ENCODE assay signal across 36 cellular contexts in genomic region chr2:46735730-46736493, GRCh38.
"Had no signal": no experiment of that assay in that cellular context is flagged by ENCODE, and none has a peak within 500 bp of the region (broad histone marks: within the 10 kb centered on the region; RNA-seq: fewer than 3 reads in every experiment).

No MANE protein-coding gene starts in this region.

- H3K27me3 Mint-ChIP-seq: activated CD4-positive, alpha-beta memory T cell treated with anti-CD3 and anti-CD28 coated beads for 36 hours; activated CD4-positive, alpha-beta T cell treated with anti-CD3 and anti-CD28 coated beads for 36 hours; activated CD4-positive, alpha-beta T cell treated with anti-CD3 and anti-CD28 coated beads, Interleukin-2, amount 10 ng/mL, durations not matched to agents 24 days and 14 days; activated CD8-positive, alpha-beta memory T cell treated with anti-CD3 and anti-CD28 coated beads, Interleukin-2, amount 10 ng/mL, durations not matched to agents 7 days and 5 days; activated naive CD4-positive, alpha-beta T cell treated with anti-CD3 and anti-CD28 coated beads, Interleukin-2, amount 50 U/mL, for 24 hours; activated naive CD8-positive, alpha-beta T cell treated with anti-CD3 and anti-CD28 coated beads for 36 hours; activated naive CD8-positive, alpha-beta T cell treated with anti-CD3 and anti-CD28 coated beads, Interleukin-2, amount 50 U/mL, for 24 hours; effector memory CD8-positive, alpha-beta T cell had no signal

- ATAC-seq: activated CD4-positive, alpha-beta T cell treated with anti-CD3 and anti-CD28 coated beads for 36 hours; activated CD8-positive, alpha-beta memory T cell treated with anti-CD3 and anti-CD28 coated beads, Interleukin-2, amount 10 ng/mL, durations not matched to agents 7 days and 5 days; activated CD8-positive, alpha-beta T cell treated with anti-CD3 and anti-CD28 coated beads, Interleukin-2, amount 10 ng/mL, durations not matched to agents 7 days and 5 days; activated naive CD8-positive, alpha-beta T cell treated with anti-CD3 and anti-CD28 coated beads, Interleukin-2, amount 50 U/mL, for 24 hours; body of pancreas; effector memory CD8-positive, alpha-beta T cell; gastroesophageal sphincter; heart right ventricle had no signal

- H3K4me3 Mint-ChIP-seq: activated CD4-positive, alpha-beta memory T cell treated with anti-CD3 and anti-CD28 coated beads for 36 hours; activated CD4-positive, alpha-beta T cell treated with anti-CD3 and anti-CD28 coated beads for 36 hours; activated CD4-positive, alpha-beta T cell treated with anti-CD3 and anti-CD28 coated beads, Interleukin-2, amount 10 ng/mL, durations not matched to agents 24 days and 14 days; activated CD8-positive, alpha-beta memory T cell treated with anti-CD3 and anti-CD28 coated beads, Interleukin-2, amount 10 ng/mL, durations not matched to agents 7 days and 5 days; activated CD8-positive, alpha-beta T cell treated with anti-CD3 and anti-CD28 coated beads, Interleukin-2, amount 10 ng/mL, durations not matched to agents 7 days and 5 days; activated naive CD4-positive, alpha-beta T cell treated with anti-CD3 and anti-CD28 coated beads for 36 hours; activated naive CD4-positive, alpha-beta T cell treated with anti-CD3 and anti-CD28 coated beads, Interleukin-2, amount 50 U/mL, for 24 hours; activated naive CD8-positive, alpha-beta T cell treated with anti-CD3 and anti-CD28 coated beads for 36 hours; activated naive CD8-positive, alpha-beta T cell treated with anti-CD3 and anti-CD28 coated beads, Interleukin-2, amount 50 U/mL, for 24 hours; activated T-helper 1 cell treated with anti-CD3 and anti-CD28 coated beads, Interleukin-12 subunit alpha, Interleukin-12 subunit beta, Interleukin-2, Interleukin-4 antibody, amounts not matched to agents 30 ng/mL and 10 ng/mL and 1 ng/mL, durations not matched to agents 14 hours and 24 hours and 36 hours; effector memory CD8-positive, alpha-beta T cell; T-helper 2 cell treated with Interferon-gamma antibody and Interleukin-4, amounts not matched to agents 5 μg/mL and 100 μg/mL, for 36 hours had no signal

- FAIRE-seq: colon, endothelial cell of umbilical vein had no signal

- H3K27ac Mint-ChIP-seq: activated CD4-positive, alpha-beta memory T cell treated with anti-CD3 and anti-CD28 coated beads for 36 hours; activated CD4-positive, alpha-beta T cell treated with anti-CD3 and anti-CD28 coated beads for 36 hours; activated CD4-positive, alpha-beta T cell treated with anti-CD3 and anti-CD28 coated beads, Interleukin-2, amount 10 ng/mL, durations not matched to agents 24 days and 14 days; activated CD8-positive, alpha-beta memory T cell treated with anti-CD3 and anti-CD28 coated beads, Interleukin-2, amount 10 ng/mL, durations not matched to agents 7 days and 5 days; activated CD8-positive, alpha-beta T cell treated with anti-CD3 and anti-CD28 coated beads, Interleukin-2, amount 10 ng/mL, durations not matched to agents 7 days and 5 days; activated naive CD4-positive, alpha-beta T cell treated with anti-CD3 and anti-CD28 coated beads for 36 hours; activated naive CD4-positive, alpha-beta T cell treated with anti-CD3 and anti-CD28 coated beads, Interleukin-2, amount 50 U/mL, for 24 hours; activated naive CD8-positive, alpha-beta T cell treated with anti-CD3 and anti-CD28 coated beads for 36 hours; activated naive CD8-positive, alpha-beta T cell treated with anti-CD3 and anti-CD28 coated beads, Interleukin-2, amount 50 U/mL, for 24 hours; activated T-helper 1 cell treated with anti-CD3 and anti-CD28 coated beads, Interleukin-12 subunit alpha, Interleukin-12 subunit beta, Interleukin-2, Interleukin-4 antibody, amounts not matched to agents 30 ng/mL and 10 ng/mL and 1 ng/mL, durations not matched to agents 14 hours and 24 hours and 36 hours; activated T-helper 2 cell treated with anti-CD3 and anti-CD28 coated beads, Interferon-gamma antibody, Interleukin-2, Interleukin-4, amounts not matched to agents 10 μg/mL and 5 μg/mL and 100 μg/mL, durations not matched to agents 14 hours and 24 hours and 36 hours; T-helper 2 cell treated with Interferon-gamma antibody and Interleukin-4, amounts not matched to agents 5 μg/mL and 100 μg/mL, for 36 hours had no signal

- H3K4me2 ChIP-seq: hepatocyte had no signal

- H3K9me3 ChIP-seq: adrenal gland, body of pancreas, esophagus squamous epithelium, gastroesophageal sphincter, heart right ventricle had no signal

- H3K9me3 Mint-ChIP-seq: activated CD4-positive, alpha-beta memory T cell treated with anti-CD3 and anti-CD28 coated beads for 36 hours; activated naive CD4-positive, alpha-beta T cell treated with anti-CD3 and anti-CD28 coated beads, Interleukin-2, amount 50 U/mL, for 24 hours; activated naive CD8-positive, alpha-beta T cell treated with anti-CD3 and anti-CD28 coated beads for 36 hours; activated T-helper 2 cell treated with anti-CD3 and anti-CD28 coated beads, Interferon-gamma antibody, Interleukin-2, Interleukin-4, amounts not matched to agents 10 μg/mL and 5 μg/mL and 100 μg/mL, durations not matched to agents 14 hours and 24 hours and 36 hours; effector memory CD8-positive, alpha-beta T cell had no signal

- H3K4me3 ChIP-seq: adrenal gland, body of pancreas, esophagus squamous epithelium, gastroesophageal sphincter, heart right ventricle, hepatocyte had no signal

- H3K36me3 ChIP-seq: adrenal gland, esophagus squamous epithelium, gastroesophageal sphincter, heart right ventricle had no signal

- H2AFZ ChIP-seq: hepatocyte had no signal

- DNase-seq: activated CD4-positive, alpha-beta memory T cell treated with anti-CD3 and anti-CD28 coated beads for 36 hours; activated CD4-positive, alpha-beta T cell treated with anti-CD3 and anti-CD28 coated beads for 36 hours; activated CD4-positive, alpha-beta T cell treated with anti-CD3 and anti-CD28 coated beads, Interleukin-2, amount 10 ng/mL, durations not matched to agents 24 days and 14 days; activated CD4-positive, CD25-positive, alpha-beta regulatory T cell; activated CD4-positive, CD25-positive, alpha-beta regulatory T cell treated with anti-CD3 and anti-CD28 coated beads, Interleukin-2, amount 50 U/mL, for 72 hours; activated CD8-positive, alpha-beta memory T cell treated with anti-CD3 and anti-CD28 coated beads, Interleukin-2, amount 10 ng/mL, durations not matched to agents 7 days and 5 days; activated CD8-positive, alpha-beta memory T cell treated with anti-CD3 and anti-CD28 coated beads, Interleukin-2, amount 50 U/mL, for 4 hours; activated CD8-positive, alpha-beta T cell treated with anti-CD3 and anti-CD28 coated beads, Interleukin-2, amount 10 ng/mL, durations not matched to agents 7 days and 5 days; activated effector memory CD4-positive, alpha-beta T cell treated with anti-CD3 and anti-CD28 coated beads, Interleukin-2, amount 50 U/mL, for 16 hours; activated naive CD4-positive, alpha-beta T cell treated with anti-CD3 and anti-CD28 coated beads for 36 hours; activated naive CD8-positive, alpha-beta T cell treated with anti-CD3 and anti-CD28 coated beads for 36 hours; activated naive CD8-positive, alpha-beta T cell treated with anti-CD3 and anti-CD28 coated beads, Interleukin-2, amount 50 U/mL, for 24 hours; activated T-cell treated with anti-CD3 and anti-CD28 coated beads, Interleukin-2, amount 50 U/mL, for 1 hour; activated T-cell treated with anti-CD3 and anti-CD28 coated beads, Interleukin-2, amount 50 U/mL, for 48 hours; adrenal gland; amygdala; aorta; caudate nucleus; cortex of kidney; dermis blood vessel endothelial cell; effector CD4-positive, alpha-beta T cell; effector memory CD8-positive, alpha-beta T cell; esophagus squamous epithelium; foreskin melanocyte; heart right ventricle; T1000 had no signal

- H3K27ac ChIP-seq: adrenal gland, body of pancreas, epithelial cell of prostate, esophagus squamous epithelium, gastroesophageal sphincter, heart right ventricle, hepatocyte had no signal

- H3K27me3 ChIP-seq: adrenal gland, body of pancreas, esophagus squamous epithelium, gastroesophageal sphincter, heart right ventricle, hepatocyte had no signal

- H3K4me1 Mint-ChIP-seq: activated CD8-positive, alpha-beta memory T cell treated with anti-CD3 and anti-CD28 coated beads, Interleukin-2, amount 10 ng/mL, durations not matched to agents 7 days and 5 days had no signal
